In the genomic region with DNA sequence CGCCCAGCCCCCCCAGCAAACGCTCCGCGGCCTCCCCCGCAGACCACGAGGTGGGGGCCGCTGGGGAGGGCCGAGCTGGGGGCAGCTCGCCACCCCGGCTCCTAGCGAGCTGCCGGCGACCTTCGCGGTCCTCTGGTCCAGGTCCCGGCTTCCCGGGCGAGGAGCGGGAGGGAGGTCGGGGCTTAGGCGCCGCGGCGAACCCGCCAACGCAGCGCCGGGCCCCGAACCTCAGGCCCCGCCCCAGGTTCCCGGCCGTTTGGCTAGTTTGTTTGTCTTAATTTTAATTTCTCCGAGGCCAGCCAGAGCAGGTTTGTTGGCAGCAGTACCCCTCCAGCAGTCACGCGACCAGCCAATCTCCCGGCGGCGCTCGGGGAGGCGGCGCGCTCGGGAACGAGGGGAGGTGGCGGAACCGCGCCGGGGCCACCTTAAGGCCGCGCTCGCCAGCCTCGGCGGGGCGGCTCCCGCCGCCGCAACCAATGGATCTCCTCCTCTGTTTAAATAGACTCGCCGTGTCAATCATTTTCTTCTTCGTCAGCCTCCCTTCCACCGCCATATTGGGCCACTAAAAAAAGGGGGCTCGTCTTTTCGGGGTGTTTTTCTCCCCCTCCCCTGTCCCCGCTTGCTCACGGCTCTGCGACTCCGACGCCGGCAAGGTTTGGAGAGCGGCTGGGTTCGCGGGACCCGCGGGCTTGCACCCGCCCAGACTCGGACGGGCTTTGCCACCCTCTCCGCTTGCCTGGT, we compare ENCODE assay signal across 8 cellular contexts. TPM values are rescaled to one million over a fixed set of nuclear protein-coding genes. Genes with fewer than 3 reads are reported as not detected.
DNase-seq lines count a peak whose midpoint lies in the region; ATAC-seq and TF ChIP-seq lines count a peak whose summit lies in the region.

Gene CDKN1B, plus strand, starts transcription at position 524 of the 741 bp plus-strand sequence. CDS start 472 bp downstream, outside the sequence.

- DNase-seq in GM04504 (ENCODE audit: low read depth) (peak; percentile 88), NCI-H1417 treated with DMSO at 0.1 percent for 48 hours (lab: John Stamatoyannopoulos, UW) (peak; percentile 96), SW 1271 (lab: John Stamatoyannopoulos, UW) (peak; percentile 66 to 94), head of caudate nucleus (peak; percentile 86 to 97 (median 92)), osteocyte (ENCODE audit: extremely low spot score, unreplicated experiment) (peak; percentile 97), thyroid gland (peak; percentile 93 to 95)
- peak; percentile 88 for DNase-seq in activated naive CD8-positive, alpha-beta T cell treated with anti-CD3 and anti-CD28 coated beads, Interleukin-2, amount 10 ng/mL, durations not matched to agents 7 days and 5 days

- peak; percentile 45 for ATAC-seq in HG02623 (IDR thresholded peaks at IDR 0.05; ENCODE audit: unreplicated experiment)
- peak; percentile 55 for ATAC-seq in activated naive CD8-positive, alpha-beta T cell treated with anti-CD3 and anti-CD28 coated beads, Interleukin-2, amount 10 ng/mL, durations not matched to agents 7 days and 5 days (ENCODE audit: low read depth)

- no peaks in the 10 kb centered on the region for H3K27me3 Mint-ChIP-seq in activated naive CD8-positive, alpha-beta T cell treated with anti-CD3 and anti-CD28 coated beads, Interleukin-2, amount 10 ng/mL, durations not matched to agents 7 days and 5 days
- H3K27me3 Mint-ChIP-seq in osteocyte (ENCODE audit: unreplicated experiment), result no peaks in the 10 kb centered on the region

- no peaks in the 10 kb centered on the region for H3K9me3 ChIP-seq in thyroid gland

- H3K4me3 Mint-ChIP-seq in activated naive CD8-positive, alpha-beta T cell treated with anti-CD3 and anti-CD28 coated beads, Interleukin-2, amount 10 ng/mL, durations not matched to agents 7 days and 5 days, result peak within 1 kb of the TSS; percentile 96
- peak within 1 kb of the TSS; percentile 97 for H3K4me3 Mint-ChIP-seq in osteocyte (ENCODE audit: unreplicated experiment)

- H3K36me3 Mint-ChIP-seq in activated naive CD8-positive, alpha-beta T cell treated with anti-CD3 and anti-CD28 coated beads, Interleukin-2, amount 10 ng/mL, durations not matched to agents 7 days and 5 days, result peaks cover 45% of the 10 kb centered on the region
- H3K36me3 Mint-ChIP-seq in osteocyte (ENCODE audit: unreplicated experiment), result peaks cover 43% of the 10 kb centered on the region

- peak within 1 kb of the TSS; percentile 100 for H3K27ac ChIP-seq in thyroid gland

- H3K27me3 ChIP-seq in thyroid gland, result no peaks in the 10 kb centered on the region

- peak within 1 kb of the TSS; percentile 98 for H3K27ac Mint-ChIP-seq in activated naive CD8-positive, alpha-beta T cell treated with anti-CD3 and anti-CD28 coated beads, Interleukin-2, amount 10 ng/mL, durations not matched to agents 7 days and 5 days
- H3K27ac Mint-ChIP-seq in osteocyte (ENCODE audit: unreplicated experiment), result peak within 1 kb of the TSS; percentile 99

- POLR2A ChIA-PET in activated naive CD8-positive, alpha-beta T cell treated with anti-CD3 and anti-CD28 coated beads, Interleukin-2, amount 10 ng/mL, durations not matched to agents 7 days and 5 days (lab: Charles Lee), result interaction anchor here (0.8 to 16.0 kb wide), 14 partner anchors 9 to 1541 kb away, joined by 3 to 373 read pairs (median 4); partner anchors contain the start of genes BORCS5, DUSP16 and GPR19

- peaks cover 6 to 10% of the 10 kb centered on the region in 2 donors for H3K36me3 ChIP-seq in thyroid gland

- 0% methylated on average over 47 to 57 of the region's 78 CpGs for WGBS in thyroid gland, 2 donors

- intact Hi-C loops in head of caudate nucleus (cut with DNase I), result loop anchor here (1.0 to 5.0 kb wide), 2 partner anchors 8 to 155 kb away; partner anchors contain the start of gene DUSP16
- intact Hi-C loops in thyroid gland (cut with DNase I), result no loop called here

- peak within 1 kb of the TSS; percentile 66 to 98 (median 96) for H3K4me3 ChIP-seq in thyroid gland (replicated peaks in 1 of 3)

- TF ChIP-seq CTCF in osteocyte (IDR thresholded peaks at IDR 0.05), result no peak
- TF ChIP-seq CTCF in thyroid gland (IDR thresholded peaks at IDR 0.05), result no peak

- TF ChIP-seq POLR2A in thyroid gland (IDR thresholded peaks at IDR 0.05), result peak; percentile 76 to 93

- no peaks in the 10 kb centered on the region for H3K9me3 Mint-ChIP-seq in activated naive CD8-positive, alpha-beta T cell treated with anti-CD3 and anti-CD28 coated beads, Interleukin-2, amount 10 ng/mL, durations not matched to agents 7 days and 5 days
- no peaks in the 10 kb centered on the region for H3K9me3 Mint-ChIP-seq in osteocyte (ENCODE audit: unreplicated experiment)

- H3K4me1 ChIP-seq in thyroid gland, result peaks cover 39 to 42% of the 10 kb centered on the region in 2 donors

- H3K4me1 Mint-ChIP-seq in activated naive CD8-positive, alpha-beta T cell treated with anti-CD3 and anti-CD28 coated beads, Interleukin-2, amount 10 ng/mL, durations not matched to agents 7 days and 5 days, result peaks cover 41% of the 10 kb centered on the region
- peaks cover 59% of the 10 kb centered on the region for H3K4me1 Mint-ChIP-seq in osteocyte (ENCODE audit: unreplicated experiment)

RNA-seq across cellular contexts. Expression of gene CDKN1B, which starts in this region (rescaled TPM):
- total RNA-seq in activated naive CD8-positive, alpha-beta T cell treated with anti-CD3 and anti-CD28 coated beads, Interleukin-2, amount 10 ng/mL, durations not matched to agents 7 days and 5 days, result 100 to 1,000 TPM; 135 to 136 TPM
- total RNA-seq in osteocyte (76.4 and 78.9 TPM in 2 replicates), thyroid gland (10 to 100 TPM; 52.3 to 77.3 (median 62.7) TPM)

Comparison
In these comparisons a context has a peak if more than half of its experiments do, and no peak if none do; other contexts are left out.
1. Peak in every context shown above with its lines: DNase-seq, ATAC-seq, H3K4me3 ChIP-seq and H3K27ac ChIP-seq.